In the genomic region with DNA sequence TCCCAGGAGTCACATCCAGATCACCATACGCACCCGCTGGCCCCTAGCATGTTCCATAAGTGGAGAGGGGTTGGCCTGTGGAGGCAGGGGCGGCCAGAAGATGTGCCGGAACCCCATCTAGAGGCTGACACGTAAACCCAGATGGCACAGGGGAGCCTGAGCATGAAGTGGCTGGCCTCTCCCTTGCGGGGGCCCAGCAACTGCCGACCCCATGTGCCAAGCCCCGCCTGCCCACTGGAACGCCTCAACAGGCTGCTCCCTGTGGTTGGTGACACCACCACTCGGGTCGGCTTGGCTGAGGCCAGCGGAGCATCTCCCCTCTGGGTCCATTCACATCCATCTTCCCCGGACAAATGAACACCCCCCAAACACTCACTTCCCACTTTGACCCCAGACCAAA, we compare ENCODE assay signal across 1 cellular context.
TF ChIP-seq lines count a peak whose summit lies in the region.

No MANE protein-coding gene starts in this region.

TF ChIP-seq in IMR-90, 13 proteins besides CTCF, POLR2A, EP300 and RAD21 (continued from another document):
- TF ChIP-seq FOS (IDR thresholded peaks at IDR 0.05; ENCODE audit: low read depth, low read length) (no peak), RCOR1 (IDR thresholded peaks at IDR 0.05; ENCODE audit: insufficient replicate concordance, low read length) (no peak), NFE2L2 (IDR thresholded peaks at IDR 0.05; ENCODE audit: low read depth, low read length) (no peak), CEBPB (IDR thresholded peaks at IDR 0.05; ENCODE audit: low read depth, low read length) (no peak), CHD1 (IDR thresholded peaks at IDR 0.05; ENCODE audit: low read depth, low read length) (no peak)
- TF ChIP-seq, protein P1, sequence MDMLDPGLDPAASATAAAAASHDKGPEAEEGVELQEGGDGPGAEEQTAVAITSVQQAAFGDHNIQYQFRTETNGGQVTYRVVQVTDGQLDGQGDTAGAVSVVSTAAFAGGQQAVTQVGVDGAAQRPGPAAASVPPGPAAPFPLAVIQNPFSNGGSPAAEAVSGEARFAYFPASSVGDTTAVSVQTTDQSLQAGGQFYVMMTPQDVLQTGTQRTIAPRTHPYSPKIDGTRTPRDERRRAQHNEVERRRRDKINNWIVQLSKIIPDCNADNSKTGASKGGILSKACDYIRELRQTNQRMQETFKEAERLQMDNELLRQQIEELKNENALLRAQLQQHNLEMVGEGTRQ (IDR thresholded peaks at IDR 0.05; ENCODE audit: low read depth, low read length): no peak
